17 cellular contexts compared by ENCODE assay signal in the genomic region with DNA sequence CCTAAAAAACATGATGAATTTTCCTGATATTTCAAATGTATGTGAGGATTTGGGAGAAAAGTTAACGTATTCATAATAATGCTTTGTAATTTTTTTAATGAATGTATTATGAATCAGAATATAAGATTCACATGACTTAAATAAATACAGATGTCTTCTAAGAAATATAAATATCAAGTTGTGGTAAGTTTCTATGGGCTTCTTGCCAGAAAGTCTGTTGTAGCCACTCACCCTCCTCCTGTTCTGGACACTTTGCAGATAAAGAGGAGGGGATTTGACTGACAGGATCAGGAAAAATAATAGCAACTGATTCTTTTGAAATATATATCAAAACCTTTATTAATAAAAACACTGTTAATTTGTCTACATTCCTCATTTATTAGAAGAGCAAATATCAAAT.
DNase-seq lines count a peak whose midpoint lies in the region; ATAC-seq, FAIRE-seq and TF ChIP-seq lines count a peak whose summit lies in the region.
"Had no signal": no experiment of that assay in that cellular context is flagged by ENCODE, and none has a peak within 500 bp of the region (broad histone marks: within the 10 kb centered on the region; RNA-seq: fewer than 3 reads in every experiment).

No MANE protein-coding gene starts in this region.

- no peak overlapping the region for H3K4me3 ChIP-seq in fibroblast of pulmonary artery (replicated peaks; ENCODE audit: low read depth, low read length)
- no peak overlapping the region for H3K4me3 ChIP-seq in breast epithelium
- H3K4me3 ChIP-seq: A549 had no signal

- FAIRE-seq in G401.6 (lab: Jason Lieb, UNC), result peak; percentile 76
- FAIRE-seq: A549, GM12892, GM18507, H54 had no signal

- DNase-seq in NCI-H524 treated with DMSO at 0.1 percent for 48 hours (lab: John Stamatoyannopoulos, UW) (peak; percentile 84), brain pericyte (ENCODE audit: low read depth, low spot score) (peak; percentile 40), fibroblast of pulmonary artery (ENCODE audit: low read depth) (peak; percentile 17), posterior cingulate gyrus (no peak), breast epithelium (ENCODE audit: low spot score in 2 of 2) (no peak)
- DNase-seq: CD4-positive, alpha-beta T cell; KBM-7; NCI-H1417; NCI-H187; NCI-H345; SHP77 had no signal

- H3K27ac ChIP-seq in breast epithelium, result no peak overlapping the region
- H3K27ac ChIP-seq: A549 had no signal

- no peak for TF ChIP-seq POLR2A in breast epithelium (IDR thresholded peaks at IDR 0.05)

- TF ChIP-seq CTCF in fibroblast of pulmonary artery (IDR thresholded peaks at IDR 0.05; ENCODE audit: low read length, missing control alignments) (no peak), breast epithelium (IDR thresholded peaks at IDR 0.05) (no peak)

- H3K27me3 ChIP-seq in breast epithelium, result no peaks in the 10 kb centered on the region

- H3K4me1 ChIP-seq in breast epithelium, result no peaks in the 10 kb centered on the region
- H3K4me1 ChIP-seq: A549 had no signal

- H3K9me3 ChIP-seq in breast epithelium, result no peaks in the 10 kb centered on the region
- H3K9me3 ChIP-seq: A549 had no signal

- intact Hi-C loops in posterior cingulate gyrus (cut with DNase I), result no loop called here
- intact Hi-C loops in breast epithelium (cut with DNase I; ENCODE audit: low total_unique reads), result no loop called here

- no peak for ATAC-seq in GM21390 (IDR thresholded peaks at IDR 0.05; ENCODE audit: unreplicated experiment)
- ATAC-seq: A549 had no signal

- no peaks in the 10 kb centered on the region for H3K36me3 ChIP-seq in breast epithelium

Comparison
In these comparisons a context has a peak if more than half of its experiments do, and no peak if none do; other contexts are left out.
1. DNase-seq: peak in NCI-H524 treated with DMSO at 0.1 percent for 48 hours (single experiment), brain pericyte (single experiment) and fibroblast of pulmonary artery (single experiment); none in posterior cingulate gyrus (0 of 10) and breast epithelium (0 of 2).